ENCODE assay signal across 11 cellular contexts in genomic region chr1:223175032-223175431, GRCh38. TPM values are rescaled to one million over a fixed set of nuclear protein-coding genes. Genes with fewer than 3 reads are reported as not detected.
A peak's percentile ranks its signal among the peaks of the same experiment; 100 is the strongest.
DNase-seq lines count a peak whose midpoint lies in the region; ATAC-seq and TF ChIP-seq lines count a peak whose summit lies in the region.
"Had no signal": no experiment of that assay in that cellular context is flagged by ENCODE, and none has a peak within 500 bp of the region (broad histone marks: within the 10 kb centered on the region; RNA-seq: fewer than 3 reads in every experiment).

No MANE protein-coding gene starts in this region.

- in situ Hi-C loops in SK-MEL-5 (cut with HindIII; ENCODE audit: low pct_unique_long_range_greater_than_20kb, low sequenced_read_pairs) = no loop called here

- H3K27ac ChIP-seq in breast epithelium = peak overlapping the region in 1 of 2 donors; percentile 21

- DNase-seq in MCF 10A (ENCODE audit: unreplicated experiment) = peak; percentile 80
- DNase-seq in breast epithelium (ENCODE audit: low spot score in 2 of 2) = no peak
- peak; percentile 47 for DNase-seq in SK-MEL-5 (ENCODE audit: low read depth, low spot score)
- DNase-seq in islet precursor cell = peak; percentile 81
- DNase-seq in stimulated activated naive CD8-positive, alpha-beta T cell treated with anti-CD3 and anti-CD28 coated beads, Interleukin-15, amount 100 ng/mL, for 72 hours = no peak
- DNase-seq in NCI-H1092 treated with DMSO at 0.1 percent for 48 hours (lab: John Stamatoyannopoulos, UW) = no peak
- no peak for DNase-seq in Ammon's horn (ENCODE audit: low spot score)
- DNase-seq: activated B cell treated with CpG ODN at 0.5 μM for 24 hours, natural killer cell, NCI-H2171 treated with DMSO at 0.1 percent for 48 hours had no signal

- no TSS peak for BruUV-seq in MCF 10A (replicated peaks; lab: Mats Ljungman, UMichigan)

- peaks cover 0 to 4% of the 10 kb centered on the region in 2 donors for H3K4me1 ChIP-seq in breast epithelium

- no peaks in the 10 kb centered on the region for H3K27me3 Mint-ChIP-seq in MCF 10A (ENCODE audit: insufficient read depth, unreplicated experiment)
- no peaks in the 10 kb centered on the region for H3K27me3 Mint-ChIP-seq in stimulated activated naive CD8-positive, alpha-beta T cell treated with anti-CD3 and anti-CD28 coated beads, Interleukin-15, amount 100 ng/mL, for 72 hours

- TF ChIP-seq CTCF in MCF 10A (IDR thresholded peaks at IDR 0.05; ENCODE audit: unreplicated experiment) (peak; percentile 71), breast epithelium (IDR thresholded peaks at IDR 0.05) (no peak)

- H3K27ac Mint-ChIP-seq in MCF 10A (ENCODE audit: low read depth, unreplicated experiment) = no peak overlapping the region
- no peak overlapping the region for H3K27ac Mint-ChIP-seq in stimulated activated naive CD8-positive, alpha-beta T cell treated with anti-CD3 and anti-CD28 coated beads, Interleukin-15, amount 100 ng/mL, for 72 hours
- H3K27ac Mint-ChIP-seq: activated B cell treated with CpG ODN at 0.5 μM for 24 hours had no signal

- intact Hi-C loops in MCF 10A (cut with micrococcal nuclease) (loop anchor here (1.0 kb wide), 5 partner anchors 184 to 509 kb away; no protein-coding TSS in a partner anchor), breast epithelium (cut with DNase I; ENCODE audit: low total_unique reads) (no loop called here)

- H3K4me3 ChIP-seq in breast epithelium = no peak overlapping the region

- no peaks in the 10 kb centered on the region for H3K27me3 ChIP-seq in breast epithelium

- peaks cover 10% of the 10 kb centered on the region for H3K4me1 Mint-ChIP-seq in MCF 10A (ENCODE audit: insufficient read depth, unreplicated experiment)
- H3K4me1 Mint-ChIP-seq in stimulated activated naive CD8-positive, alpha-beta T cell treated with anti-CD3 and anti-CD28 coated beads, Interleukin-15, amount 100 ng/mL, for 72 hours = peaks cover 10% of the 10 kb centered on the region
- H3K4me1 Mint-ChIP-seq: activated B cell treated with CpG ODN at 0.5 μM for 24 hours had no signal

- no peak for ATAC-seq in stimulated activated naive CD8-positive, alpha-beta T cell treated with anti-CD3 and anti-CD28 coated beads, Interleukin-15, amount 100 ng/mL, for 72 hours
- no peak for ATAC-seq in GM18502 (IDR thresholded peaks at IDR 0.05; ENCODE audit: poor library complexity, unreplicated experiment)
- ATAC-seq: natural killer cell had no signal

- no peak overlapping the region for H3K4me3 Mint-ChIP-seq in MCF 10A (ENCODE audit: unreplicated experiment)
- no peak overlapping the region for H3K4me3 Mint-ChIP-seq in stimulated activated naive CD8-positive, alpha-beta T cell treated with anti-CD3 and anti-CD28 coated beads, Interleukin-15, amount 100 ng/mL, for 72 hours
- H3K4me3 Mint-ChIP-seq: activated B cell treated with CpG ODN at 0.5 μM for 24 hours, natural killer cell had no signal

- no peaks in the 10 kb centered on the region for H3K36me3 Mint-ChIP-seq in MCF 10A (ENCODE audit: insufficient read depth, unreplicated experiment)
- H3K36me3 Mint-ChIP-seq: natural killer cell had no signal

- POLR2A ChIA-PET in MCF 10A (lab: Yijun Ruan, JAX) = interaction anchor here (0.9 kb wide), 1 partner anchor 13 kb away, joined by 3 read pairs; no protein-coding TSS in a partner anchor

- no peaks in the 10 kb centered on the region for H3K9me3 ChIP-seq in breast epithelium

- no peaks in the 10 kb centered on the region for H3K36me3 ChIP-seq in breast epithelium

- TF ChIP-seq POLR2A in breast epithelium (IDR thresholded peaks at IDR 0.05) = no peak

- CTCF ChIA-PET in MCF 10A (lab: Yijun Ruan, JAX) = interaction anchor here (0.6 to 2.9 kb wide), 20 partner anchors 9 to 1176 kb away, joined by 3 to 16 read pairs (median 4); no protein-coding TSS in a partner anchor

- no peaks in the 10 kb centered on the region for H3K9me3 Mint-ChIP-seq in MCF 10A (ENCODE audit: unreplicated experiment)
- H3K9me3 Mint-ChIP-seq in stimulated activated naive CD8-positive, alpha-beta T cell treated with anti-CD3 and anti-CD28 coated beads, Interleukin-15, amount 100 ng/mL, for 72 hours = peaks cover 0 to 5% of the 10 kb centered on the region in 2 donors
- H3K9me3 Mint-ChIP-seq: activated B cell treated with CpG ODN at 0.5 μM for 24 hours, natural killer cell had no signal

RNA-seq across cellular contexts. Expression of gene TLR5, which starts 32.0 kb away (rescaled TPM):
- total RNA-seq in MCF 10A (2022) (0.81 and 1.5 TPM in 2 replicates), breast epithelium (10 to 100 TPM; 11.5 to 33.5 (median 16.5) TPM)
- 0.05 and 0.48 TPM in 2 replicates for total RNA-seq in SK-MEL-5 (2014; rRNA removed; shearing (Covaris generic))
- polyA plus RNA-seq in SK-MEL-5 (2015; cell fraction: cytosol; rRNA removed) = 2.0 and 4.9 TPM in 2 replicates
- polyA plus RNA-seq in SK-MEL-5 (2015; cell fraction: nucleus; rRNA removed) = 0.56 and 1.0 TPM in 2 replicates
- total RNA-seq: activated B cell treated with CpG ODN at 0.5 μM for 24 hours had no signal

Comparison
In these comparisons a context has a peak if more than half of its experiments do, and no peak if none do; other contexts are left out.
1. DNase-seq: peak in MCF 10A (single experiment), SK-MEL-5 (single experiment) and islet precursor cell (single experiment); none in breast epithelium (0 of 2), stimulated activated naive CD8-positive, alpha-beta T cell treated with anti-CD3 and anti-CD28 coated beads, Interleukin-15, amount 100 ng/mL, for 72 hours (0 of 2), NCI-H1092 treated with DMSO at 0.1 percent for 48 hours (single experiment) and Ammon's horn (single experiment).